30 cellular contexts compared by ENCODE assay signal in the genomic region with DNA sequence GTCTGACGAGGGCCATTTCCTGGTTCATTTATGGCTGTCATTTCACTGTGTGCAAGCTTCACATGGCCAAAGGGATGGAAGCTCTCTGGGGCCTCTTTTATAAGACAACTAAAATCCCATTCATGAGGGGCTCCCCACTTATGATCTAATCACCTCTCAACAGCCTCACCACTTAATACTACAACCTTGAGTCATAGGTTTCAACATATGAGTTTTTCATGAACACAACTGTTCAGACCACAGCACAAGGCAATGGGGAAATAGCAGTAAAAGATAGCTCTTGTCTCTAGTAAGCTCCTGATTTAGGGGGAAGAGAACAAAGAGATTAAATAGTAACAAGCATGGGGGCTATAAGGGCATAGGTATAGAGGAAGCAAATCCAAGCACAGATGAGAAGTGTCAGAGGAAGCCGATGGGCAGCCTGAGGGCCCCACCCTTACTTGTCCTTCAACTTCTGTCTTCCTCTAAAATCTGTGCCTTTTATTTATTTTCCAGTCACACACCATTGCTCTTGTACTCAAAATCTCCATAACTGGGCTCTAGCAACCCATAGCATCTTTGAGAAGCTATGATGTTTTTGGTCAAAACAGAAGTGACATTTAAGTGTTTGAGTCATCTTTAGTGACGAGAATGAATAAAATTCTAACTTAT.
"Had no signal": no experiment of that assay in that cellular context is flagged by ENCODE, and none has a peak within 500 bp of the region (broad histone marks: within the 10 kb centered on the region; RNA-seq: fewer than 3 reads in every experiment).

No MANE protein-coding gene starts in this region.

- H3K4me1 Mint-ChIP-seq: activated B cell treated with CpG ODN at 0.5 μM for 24 hours; nephron; stimulated activated memory B cell treated with anti-CD40 and anti-IgM and Interleukin-4, amounts not matched to agents 10 μg/mL and 1 μg/mL and 100 μg/mL, for 72 hours; stimulated activated naive CD8-positive, alpha-beta T cell treated with anti-CD3 and anti-CD28 coated beads, Interleukin-15, amount 100 ng/mL, for 72 hours had no signal

- H3K9me3 Mint-ChIP-seq: activated B cell treated with CpG ODN at 0.5 μM for 24 hours; activated CD8-positive, alpha-beta T cell treated with anti-CD3 and anti-CD28 coated beads for 36 hours; activated T-cell treated with anti-CD3 and anti-CD28 coated beads, Interleukin-2, amount 50 U/mL, for 4 hours; nephron; stimulated activated naive CD8-positive, alpha-beta T cell treated with anti-CD3 and anti-CD28 coated beads, Interleukin-15, amount 100 ng/mL, for 72 hours; T-helper 2 cell treated with Interferon-gamma antibody and Interleukin-4, amounts not matched to agents 5 μg/mL and 100 μg/mL, for 36 hours had no signal

- H3K27ac Mint-ChIP-seq: activated B cell treated with CpG ODN at 0.5 μM for 24 hours; activated CD8-positive, alpha-beta T cell treated with anti-CD3 and anti-CD28 coated beads for 36 hours; activated naive CD8-positive, alpha-beta T cell; effector memory CD8-positive, alpha-beta T cell; nephron; stimulated activated memory B cell treated with anti-CD40 and anti-IgM and Interleukin-4, amounts not matched to agents 10 μg/mL and 1 μg/mL and 100 μg/mL, for 72 hours; stimulated activated naive CD8-positive, alpha-beta T cell treated with anti-CD3 and anti-CD28 coated beads, Interleukin-15, amount 100 ng/mL, for 72 hours; T-helper 2 cell treated with Interferon-gamma antibody and Interleukin-4, amounts not matched to agents 5 μg/mL and 100 μg/mL, for 36 hours had no signal

- H3K27me3 Mint-ChIP-seq: activated B cell treated with CpG ODN at 0.5 μM for 24 hours; activated CD8-positive, alpha-beta T cell treated with anti-CD3 and anti-CD28 coated beads for 36 hours; activated naive CD8-positive, alpha-beta T cell; effector memory CD8-positive, alpha-beta T cell; stimulated activated memory B cell treated with anti-CD40 and anti-IgM and Interleukin-4, amounts not matched to agents 10 μg/mL and 1 μg/mL and 100 μg/mL, for 72 hours; stimulated activated naive CD8-positive, alpha-beta T cell treated with anti-CD3 and anti-CD28 coated beads, Interleukin-15, amount 100 ng/mL, for 72 hours had no signal

- H3K4me3 Mint-ChIP-seq: activated B cell treated with CpG ODN at 0.5 μM for 24 hours; activated CD8-positive, alpha-beta T cell treated with anti-CD3 and anti-CD28 coated beads for 36 hours; activated naive CD8-positive, alpha-beta T cell; activated T-cell treated with anti-CD3 and anti-CD28 coated beads, Interleukin-2, amount 50 U/mL, for 4 hours; effector memory CD8-positive, alpha-beta T cell; nephron; stimulated activated memory B cell treated with anti-CD40 and anti-IgM and Interleukin-4, amounts not matched to agents 10 μg/mL and 1 μg/mL and 100 μg/mL, for 72 hours; stimulated activated naive CD8-positive, alpha-beta T cell treated with anti-CD3 and anti-CD28 coated beads, Interleukin-15, amount 100 ng/mL, for 72 hours; T-helper 2 cell treated with Interferon-gamma antibody and Interleukin-4, amounts not matched to agents 5 μg/mL and 100 μg/mL, for 36 hours had no signal

- FAIRE-seq: keratinocyte had no signal

- DNase-seq: activated B cell treated with CpG ODN at 0.5 μM for 24 hours; activated CD4-positive, alpha-beta T cell treated with anti-CD3 and anti-CD28 coated beads, Interleukin-2, amount 50 U/mL, for 1 hour; activated CD8-positive, alpha-beta T cell treated with anti-CD3 and anti-CD28 coated beads for 36 hours; activated effector memory CD4-positive, alpha-beta T cell treated with Interleukin-2 at 50 U/mL for 16 hours; activated naive CD4-positive, alpha-beta T cell treated with Interleukin-2 at 50 U/mL for 16 hours; activated T-cell treated with anti-CD3 and anti-CD28 coated beads, Interleukin-2, amount 50 U/mL, for 4 hours; aorta; body of pancreas; cerebellar nuclear complex; colonic mucosa; dorsolateral prefrontal cortex; effector memory CD8-positive, alpha-beta T cell; erythroblast; head of caudate nucleus; hippocampal formation; left colon; mammary epithelial cell; stimulated activated CD4-positive, alpha-beta T cell treated with anti-CD3 and anti-CD28 coated beads, Interleukin-1b, Interleukin-23, amount 100 ng/mL, for 48 hours; stimulated activated CD4-positive, alpha-beta T cell treated with anti-CD3 and anti-CD28 coated beads, Interleukin-4, amount 100 ng/mL, for 4 hours; stimulated activated CD8-positive, alpha-beta memory T cell treated with anti-CD3 and anti-CD28 coated beads, Interleukin-4, amount 100 ng/mL, for 48 hours; stimulated activated naive CD8-positive, alpha-beta T cell treated with anti-CD3 and anti-CD28 coated beads, Interleukin-15, amount 100 ng/mL, for 72 hours; substantia nigra; thyroid gland; upper lobe of left lung had no signal

- H3K36me3 Mint-ChIP-seq: activated naive CD8-positive, alpha-beta T cell; stimulated activated memory B cell treated with anti-CD40 and anti-IgM and Interleukin-4, amounts not matched to agents 10 μg/mL and 1 μg/mL and 100 μg/mL, for 72 hours had no signal

- ATAC-seq: activated CD8-positive, alpha-beta T cell treated with anti-CD3 and anti-CD28 coated beads for 36 hours; activated T-cell treated with anti-CD3 and anti-CD28 coated beads, Interleukin-2, amount 50 U/mL, for 4 hours; body of pancreas; effector memory CD8-positive, alpha-beta T cell; left colon; sciatic nerve; stimulated activated memory B cell treated with anti-CD40 and anti-IgM and Interleukin-4, amounts not matched to agents 10 μg/mL and 1 μg/mL and 100 μg/mL, for 72 hours; stimulated activated naive CD8-positive, alpha-beta T cell treated with anti-CD3 and anti-CD28 coated beads, Interleukin-15, amount 100 ng/mL, for 72 hours had no signal
